Comparison of ENCODE assay signal across 8 cellular contexts in genomic region chr4:118280501-118281218, GRCh38.
DNase-seq lines count a peak whose midpoint lies in the region; ATAC-seq lines count a peak whose summit lies in the region.

No MANE protein-coding gene starts in this region.

- DNase-seq in D341Med (ENCODE audit: low spot score) (peak; percentile 52), NCI-H748 treated with DMSO at 0.1 percent for 48 hours (lab: John Stamatoyannopoulos, UW) (peak; percentile 57), activated T-helper 1 cell treated with Interleukin-2 at 50 U/mL for 16 hours (ENCODE audit: low read depth) (peak; percentile 10), germinal center (ENCODE audit: low spot score) (peak; percentile 31), posterior cingulate gyrus (peak in 6 of 10 donors; percentile 24 to 86 (median 36)), middle frontal gyrus (ENCODE audit: extremely low spot score, low spot score) (no peak)

- intact Hi-C loops in posterior cingulate gyrus (cut with DNase I) = no loop called here

- ATAC-seq in GM19043 (IDR thresholded peaks at IDR 0.05; ENCODE audit: low read depth, unreplicated experiment) (peak; percentile 22), HG03520 (IDR thresholded peaks at IDR 0.05; ENCODE audit: unreplicated experiment) (peak; percentile 15)
